Comparison of ENCODE assay signal across 15 cellular contexts in genomic region chr4:152776352-152776751, GRCh38.
"Had no signal": no experiment of that assay in that cellular context is flagged by ENCODE, and none has a peak within 500 bp of the region (broad histone marks: within the 10 kb centered on the region; RNA-seq: fewer than 3 reads in every experiment).

No MANE protein-coding gene starts in this region.

- ATAC-seq: left cardiac atrium; lower lobe of right lung; stimulated activated memory B cell treated with anti-CD40 and anti-IgM and Interleukin-4, amounts not matched to agents 10 μg/mL and 1 μg/mL and 100 μg/mL, for 72 hours had no signal

- H3K27ac Mint-ChIP-seq: activated naive CD4-positive, alpha-beta T cell treated with anti-CD3 and anti-CD28 coated beads, Interleukin-2, amount 50 U/mL, for 24 hours; stimulated activated memory B cell treated with anti-CD40 and anti-IgM and Interleukin-4, amounts not matched to agents 10 μg/mL and 1 μg/mL and 100 μg/mL, for 72 hours had no signal

- H3K36me3 ChIP-seq: cardiac muscle cell, lower lobe of right lung, right atrium auricular region, transverse colon had no signal

- H3K27me3 ChIP-seq: cardiac muscle cell, right atrium auricular region, transverse colon had no signal

- H3K4me3 ChIP-seq: cardiac muscle cell, lower lobe of right lung, right atrium auricular region, transverse colon had no signal

- H3K27me3 Mint-ChIP-seq: stimulated activated memory B cell treated with anti-CD40 and anti-IgM and Interleukin-4, amounts not matched to agents 10 μg/mL and 1 μg/mL and 100 μg/mL, for 72 hours had no signal

- H3K27ac ChIP-seq: cardiac muscle cell, lower lobe of right lung, right atrium auricular region, transverse colon had no signal

- H3K9me3 ChIP-seq: lower lobe of right lung, right atrium auricular region, transverse colon had no signal

- H3K36me3 Mint-ChIP-seq: activated naive CD4-positive, alpha-beta T cell treated with anti-CD3 and anti-CD28 coated beads, Interleukin-2, amount 50 U/mL, for 24 hours; stimulated activated memory B cell treated with anti-CD40 and anti-IgM and Interleukin-4, amounts not matched to agents 10 μg/mL and 1 μg/mL and 100 μg/mL, for 72 hours had no signal

- H3K4me3 Mint-ChIP-seq: activated naive CD4-positive, alpha-beta T cell treated with anti-CD3 and anti-CD28 coated beads, Interleukin-2, amount 50 U/mL, for 24 hours; stimulated activated memory B cell treated with anti-CD40 and anti-IgM and Interleukin-4, amounts not matched to agents 10 μg/mL and 1 μg/mL and 100 μg/mL, for 72 hours had no signal

- DNase-seq: activated effector memory CD4-positive, alpha-beta T cell treated with Interleukin-2 at 50 U/mL for 16 hours; cortex of kidney; effector memory CD4-positive, alpha-beta T cell; glutamatergic neuron; left cardiac atrium; lower lobe of right lung; midbrain; posterior cingulate gyrus; small intestine; T-helper 2 cell; transverse colon had no signal

- H3K9me3 Mint-ChIP-seq: activated naive CD4-positive, alpha-beta T cell treated with anti-CD3 and anti-CD28 coated beads, Interleukin-2, amount 50 U/mL, for 24 hours; stimulated activated memory B cell treated with anti-CD40 and anti-IgM and Interleukin-4, amounts not matched to agents 10 μg/mL and 1 μg/mL and 100 μg/mL, for 72 hours had no signal
